In genomic region chr5:132417461-132417860, GRCh38 we compare ENCODE assay signal across 12 cellular contexts. TPM values are rescaled to one million over a fixed set of nuclear protein-coding genes. Genes with fewer than 3 reads are reported as not detected.
DNase-seq lines count a peak whose midpoint lies in the region; ATAC-seq, FAIRE-seq and TF ChIP-seq lines count a peak whose summit lies in the region.
"Had no signal": no experiment of that assay in that cellular context is flagged by ENCODE, and none has a peak within 500 bp of the region (broad histone marks: within the 10 kb centered on the region; RNA-seq: fewer than 3 reads in every experiment).

No MANE protein-coding gene starts in this region.

- no peak overlapping the region for H3K4me3 ChIP-seq in heart right ventricle
- no peak overlapping the region for H3K4me3 ChIP-seq in upper lobe of right lung

- POLR2A ChIA-PET in naive thymus-derived CD8-positive, alpha-beta T cell (lab: Charles Lee) = interaction anchor here (0.7 to 6.2 kb wide), 8 partner anchors 11 to 79 kb away, joined by 3 to 79 read pairs (median 5); partner anchors contain the start of gene IRF1

- peaks cover 0 to 37% (median 7%) of the 10 kb centered on the region in 3 donors for H3K36me3 Mint-ChIP-seq in naive thymus-derived CD8-positive, alpha-beta T cell

- no peak for DNase-seq in heart right ventricle
- DNase-seq in left ventricle myocardium superior = no peak
- no peak for DNase-seq in caudate nucleus (lab: John Stamatoyannopoulos, UW)
- no peak for DNase-seq in naive thymus-derived CD8-positive, alpha-beta T cell
- no peak for DNase-seq in upper lobe of right lung
- no peak for DNase-seq in A172 (ENCODE audit: low spot score)
- no peak for DNase-seq in HTR-8/SVneo (ENCODE audit: insufficient read length, low spot score)
- DNase-seq: activated gamma-delta T cell treated with Interleukin-2 at 50 U/mL for 16 hours, GDM1, NCI-H446 treated with DMSO at 0.1 percent for 48 hours, SHP77 treated with DMSO at 0.1 percent for 48 hours had no signal

- no peaks in the 10 kb centered on the region for H3K27me3 ChIP-seq in heart right ventricle
- H3K27me3 ChIP-seq in upper lobe of right lung = no peaks in the 10 kb centered on the region

- H3K27ac ChIP-seq in heart right ventricle = peak overlapping the region; percentile 46 to 100 (median 88)
- peak overlapping the region; percentile 24 for H3K27ac ChIP-seq in caudate nucleus (ENCODE audit: low read depth, low read length)
- H3K27ac ChIP-seq in upper lobe of right lung = peak overlapping the region; percentile 59

- no peaks in the 10 kb centered on the region for H3K27me3 Mint-ChIP-seq in naive thymus-derived CD8-positive, alpha-beta T cell

- intact Hi-C loops in heart right ventricle (cut with DNase I) = loop anchor here in 3 of 10 donors (5.0 kb wide), 3 partner anchors 70 to 85 kb away; partner anchors contain the start of gene IRF1 (in 1 of the 3)
- intact Hi-C loops in left ventricle myocardium superior (cut with micrococcal nuclease) = loop anchor here (10.0 kb wide), 1 partner anchor 77 kb away; the partner anchor contains the start of gene IRF1
- intact Hi-C loops in upper lobe of right lung (cut with DNase I) = loop anchor here (5.0 kb wide), 1 partner anchor 70 kb away; no protein-coding TSS in a partner anchor

- H3K36me3 ChIP-seq in heart right ventricle (peaks cover 0 to 23% (median 0%) of the 10 kb centered on the region in 9 donors), upper lobe of right lung (peaks cover 4% of the 10 kb centered on the region)

- FAIRE-seq in HTR-8/SVneo (lab: Jason Lieb, UNC) = no peak

- H3K4me3 Mint-ChIP-seq in naive thymus-derived CD8-positive, alpha-beta T cell = peak overlapping the region in 3 of 10 donors; percentile 21 to 47 (median 26)

- TF ChIP-seq CTCF in heart right ventricle (IDR thresholded peaks at IDR 0.05) (no peak), upper lobe of right lung (IDR thresholded peaks at IDR 0.05) (no peak)

- H3K9me3 ChIP-seq in heart right ventricle = peaks cover 0 to 4% (median 0%) of the 10 kb centered on the region in 11 donors
- no peaks in the 10 kb centered on the region for H3K9me3 ChIP-seq in upper lobe of right lung

- H3K4me1 Mint-ChIP-seq in naive thymus-derived CD8-positive, alpha-beta T cell = peaks cover 43 to 100% (median 89%) of the 10 kb centered on the region in 4 donors

- ATAC-seq in heart right ventricle (no peak), left ventricle myocardium superior (no peak), upper lobe of right lung (no peak), HG02885 (IDR thresholded peaks at IDR 0.05; ENCODE audit: poor library complexity, unreplicated experiment) (no peak)
- no peak for ATAC-seq in naive thymus-derived CD8-positive, alpha-beta T cell

- H3K9me3 Mint-ChIP-seq in naive thymus-derived CD8-positive, alpha-beta T cell = peaks cover 0 to 2% (median 0%) of the 10 kb centered on the region in 9 donors

- H3K27ac Mint-ChIP-seq in naive thymus-derived CD8-positive, alpha-beta T cell = peak overlapping the region; percentile 80 to 98 (median 92)

- 59 to 69% methylated on average over 6 of the region's 6 CpGs for WGBS in heart right ventricle, 2 donors

- peaks cover 20 to 100% (median 94%) of the 10 kb centered on the region in 9 donors for H3K4me1 ChIP-seq in heart right ventricle
- peaks cover 93% of the 10 kb centered on the region for H3K4me1 ChIP-seq in upper lobe of right lung

RNA-seq across cellular contexts. Expression of gene SLC22A5, which starts 48.0 kb away (rescaled TPM):
- total RNA-seq in heart right ventricle (10 to 100 TPM; 10.3 to 36.8 (median 12.5) TPM), left ventricle myocardium superior (26.6 TPM), upper lobe of right lung (10.2 TPM)
- 10 to 100 TPM; 21.2 to 21.8 TPM for polyA plus RNA-seq in heart right ventricle
- 10 to 100 TPM in 1 of 2 experiments, 1 to 10 TPM in 1; 9.9 to 11.1 TPM for total RNA-seq in naive thymus-derived CD8-positive, alpha-beta T cell
- polyA plus RNA-seq in naive thymus-derived CD8-positive, alpha-beta T cell = 1 to 10 TPM; 1.9 to 3.2 (median 2.0) TPM
- total RNA-seq in A172 (2014; rRNA removed; shearing (Covaris generic)) = 5.7 and 5.9 TPM in 2 replicates

Comparison
In these comparisons a context has a peak if more than half of its experiments do, and no peak if none do; other contexts are left out.
1. H3K27ac ChIP-seq: peak in every context shown above with its lines; median percentile 88 in heart right ventricle; 59 in upper lobe of right lung; 24 in caudate nucleus.